ENCODE assay signal across 1 cellular context in genomic region chr3:48470286-48470685, GRCh38.
TF ChIP-seq lines count a peak whose summit lies in the region.

No MANE protein-coding gene starts in this region.

TF ChIP-seq in WTC11, 78 proteins besides CTCF, POLR2A, EP300 and RAD21 (continued from another document):
- TF ChIP-seq ATF6 (CRISPR knock-in tag; IDR thresholded peaks at IDR 0.05) (no peak), SMAD3 (CRISPR knock-in tag; IDR thresholded peaks at IDR 0.05; ENCODE audit: borderline replicate concordance) (no peak), E2F4 (CRISPR knock-in tag; IDR thresholded peaks at IDR 0.05; ENCODE audit: borderline replicate concordance, low read depth) (no peak), ATF3 (CRISPR knock-in tag; conservative IDR thresholded peaks at IDR 0.05) (no peak), USF1 (CRISPR knock-in tag; IDR thresholded peaks at IDR 0.05) (no peak), NR2C2 (CRISPR knock-in tag; IDR thresholded peaks at IDR 0.05) (no peak), ETV6 (CRISPR knock-in tag; IDR thresholded peaks at IDR 0.05) (no peak), ZNF423 (CRISPR knock-in tag; IDR thresholded peaks at IDR 0.05) (no peak), ZNF396 (CRISPR knock-in tag; IDR thresholded peaks at IDR 0.05; ENCODE audit: borderline replicate concordance) (no peak), FOXK1 (CRISPR knock-in tag; IDR thresholded peaks at IDR 0.05) (no peak), ZNF532 (CRISPR knock-in tag; IDR thresholded peaks at IDR 0.05; ENCODE audit: borderline replicate concordance) (no peak)
